13 cellular contexts compared by ENCODE assay signal in genomic region chr17:66451188-66452149, GRCh38.
DNase-seq lines count a peak whose midpoint lies in the region; ATAC-seq and TF ChIP-seq lines count a peak whose summit lies in the region.
"Had no signal": no experiment of that assay in that cellular context is flagged by ENCODE, and none has a peak within 500 bp of the region (broad histone marks: within the 10 kb centered on the region; RNA-seq: fewer than 3 reads in every experiment).

No MANE protein-coding gene starts in this region.

- H3K4me1 ChIP-seq in Peyer's patch: no peaks in the 10 kb centered on the region
- peaks cover 0 to 25% (median 10%) of the 10 kb centered on the region in 4 donors for H3K4me1 ChIP-seq in transverse colon
- H3K4me1 ChIP-seq: testis had no signal

- H3K27ac Mint-ChIP-seq in T-helper 2 cell treated with Interferon-gamma antibody and Interleukin-4, amounts not matched to agents 5 μg/mL and 100 μg/mL, for 36 hours: peak overlapping the region; percentile 43
- H3K27ac Mint-ChIP-seq in activated naive CD4-positive, alpha-beta T cell treated with anti-CD3 and anti-CD28 coated beads, Interleukin-2, amount 50 U/mL, for 72 hours: peak overlapping the region in 1 of 2 donors; percentile 83
- H3K27ac Mint-ChIP-seq in activated CD4-positive, alpha-beta T cell treated with anti-CD3 and anti-CD28 coated beads for 36 hours: no peak overlapping the region
- H3K27ac Mint-ChIP-seq: activated B cell treated with CpG ODN at 0.5 μM for 24 hours had no signal

- TF ChIP-seq CTCF in Peyer's patch (IDR thresholded peaks at IDR 0.05): peak in 3 of 6 experiments; percentile 13 to 37 (median 37)
- TF ChIP-seq CTCF in fibroblast of pulmonary artery (IDR thresholded peaks at IDR 0.05; ENCODE audit: low read length, missing control alignments): peak; percentile 14
- TF ChIP-seq CTCF in transverse colon (IDR thresholded peaks at IDR 0.05): peak in 4 of 5 experiments; percentile 28 to 38 (median 33)

- peaks cover 23% of the 10 kb centered on the region for H3K4me1 Mint-ChIP-seq in T-helper 2 cell treated with Interferon-gamma antibody and Interleukin-4, amounts not matched to agents 5 μg/mL and 100 μg/mL, for 36 hours (ENCODE audit: low read depth)
- peaks cover 47% of the 10 kb centered on the region for H3K4me1 Mint-ChIP-seq in activated CD4-positive, alpha-beta T cell treated with anti-CD3 and anti-CD28 coated beads for 36 hours
- H3K4me1 Mint-ChIP-seq: activated B cell treated with CpG ODN at 0.5 μM for 24 hours had no signal

- in situ Hi-C loops in transverse colon (cut with MboI; ENCODE audit: low pct_ligation_motif_present in 1 of 4, low pct_unique_long_range_greater_than_20kb in 1 of 4, low sequenced_read_pairs in 3 of 4): no loop called here

- TF ChIP-seq EP300 in transverse colon (IDR thresholded peaks at IDR 0.05; ENCODE audit: low read depth): no peak

- POLR2A ChIA-PET in activated CD4-positive, alpha-beta T cell treated with anti-CD3 and anti-CD28 coated beads for 36 hours (lab: Charles Lee): interaction anchor here (0.9 kb wide), 1 partner anchor 141 kb away, joined by 3 read pairs; no protein-coding TSS in a partner anchor

- DNase-seq in T-helper 2 cell treated with Interferon-gamma antibody and Interleukin-4, amounts not matched to agents 5 μg/mL and 100 μg/mL, for 36 hours (ENCODE audit: low spot score): no peak
- no peak for DNase-seq in T-helper 2 cell
- peak in 2 of 3 donors; percentile 52 to 63 for DNase-seq in Peyer's patch
- DNase-seq in fibroblast of pulmonary artery (ENCODE audit: low read depth): no peak
- DNase-seq in transverse colon: peak; percentile 66
- DNase-seq in activated naive CD4-positive, alpha-beta T cell treated with anti-CD3 and anti-CD28 coated beads, Interleukin-2, amount 50 U/mL, for 72 hours (ENCODE audit: low spot score in 2 of 2): no peak
- no peak for DNase-seq in inferior parietal cortex (ENCODE audit: extremely low spot score)
- DNase-seq in activated CD4-positive, alpha-beta T cell treated with anti-CD3 and anti-CD28 coated beads for 36 hours: no peak
- DNase-seq: activated B cell treated with CpG ODN at 0.5 μM for 24 hours; activated naive CD4-positive, alpha-beta T cell treated with Interleukin-2 at 50 U/mL for 16 hours; NCI-H526 treated with DMSO at 0.1 percent for 48 hours; nucleus accumbens; testis had no signal

- H3K4me3 Mint-ChIP-seq in T-helper 2 cell treated with Interferon-gamma antibody and Interleukin-4, amounts not matched to agents 5 μg/mL and 100 μg/mL, for 36 hours: no peak overlapping the region
- no peak overlapping the region for H3K4me3 Mint-ChIP-seq in activated CD4-positive, alpha-beta T cell treated with anti-CD3 and anti-CD28 coated beads for 36 hours
- H3K4me3 Mint-ChIP-seq: activated B cell treated with CpG ODN at 0.5 μM for 24 hours had no signal

- TF ChIP-seq POLR2A in Peyer's patch (IDR thresholded peaks at IDR 0.05) (no peak), transverse colon (IDR thresholded peaks at IDR 0.05) (no peak)

- intact Hi-C loops in transverse colon (cut with DNase I; ENCODE audit: low total_unique reads): no loop called here
- intact Hi-C loops in activated CD4-positive, alpha-beta T cell treated with anti-CD3 and anti-CD28 coated beads for 36 hours (cut with DNase I, micrococcal nuclease): no loop called here

- 65% methylated on average over 8 to 15 of the region's 15 CpGs for whole genome bisulfite sequencing in transverse colon (ENCODE audit: low coverage in 1 of 2), 2 donors

- peaks cover 43% of the 10 kb centered on the region for H3K36me3 Mint-ChIP-seq in T-helper 2 cell treated with Interferon-gamma antibody and Interleukin-4, amounts not matched to agents 5 μg/mL and 100 μg/mL, for 36 hours (ENCODE audit: low read depth)
- peaks cover 8 to 51% of the 10 kb centered on the region in 2 donors for H3K36me3 Mint-ChIP-seq in activated naive CD4-positive, alpha-beta T cell treated with anti-CD3 and anti-CD28 coated beads, Interleukin-2, amount 50 U/mL, for 72 hours
- H3K36me3 Mint-ChIP-seq in activated CD4-positive, alpha-beta T cell treated with anti-CD3 and anti-CD28 coated beads for 36 hours (ENCODE audit: low read depth): peaks cover 35% of the 10 kb centered on the region

- H3K27ac ChIP-seq in Peyer's patch (no peak overlapping the region), transverse colon (no peak overlapping the region)
- H3K27ac ChIP-seq: testis had no signal

- no peaks in the 10 kb centered on the region for H3K27me3 Mint-ChIP-seq in T-helper 2 cell treated with Interferon-gamma antibody and Interleukin-4, amounts not matched to agents 5 μg/mL and 100 μg/mL, for 36 hours (ENCODE audit: low read depth)
- no peaks in the 10 kb centered on the region for H3K27me3 Mint-ChIP-seq in activated CD4-positive, alpha-beta T cell treated with anti-CD3 and anti-CD28 coated beads for 36 hours
- H3K27me3 Mint-ChIP-seq: activated B cell treated with CpG ODN at 0.5 μM for 24 hours had no signal

- no peaks in the 10 kb centered on the region for H3K9me3 ChIP-seq in Peyer's patch
- no peaks in the 10 kb centered on the region for H3K9me3 ChIP-seq in transverse colon
- H3K9me3 ChIP-seq: testis had no signal

- no peaks in the 10 kb centered on the region for H3K36me3 ChIP-seq in Peyer's patch
- H3K36me3 ChIP-seq in transverse colon: no peaks in the 10 kb centered on the region

- H3K9me3 Mint-ChIP-seq in T-helper 2 cell treated with Interferon-gamma antibody and Interleukin-4, amounts not matched to agents 5 μg/mL and 100 μg/mL, for 36 hours: peaks cover 18% of the 10 kb centered on the region
- peaks cover 0 to 21% of the 10 kb centered on the region in 2 donors for H3K9me3 Mint-ChIP-seq in activated naive CD4-positive, alpha-beta T cell treated with anti-CD3 and anti-CD28 coated beads, Interleukin-2, amount 50 U/mL, for 72 hours
- H3K9me3 Mint-ChIP-seq in activated CD4-positive, alpha-beta T cell treated with anti-CD3 and anti-CD28 coated beads for 36 hours (ENCODE audit: low read depth): peaks cover 5% of the 10 kb centered on the region
- H3K9me3 Mint-ChIP-seq: activated B cell treated with CpG ODN at 0.5 μM for 24 hours had no signal

- ATAC-seq in activated naive CD4-positive, alpha-beta T cell treated with anti-CD3 and anti-CD28 coated beads, Interleukin-2, amount 50 U/mL, for 72 hours: no peak
- ATAC-seq in activated CD4-positive, alpha-beta T cell treated with anti-CD3 and anti-CD28 coated beads for 36 hours: no peak

- CTCF ChIA-PET in activated CD4-positive, alpha-beta T cell treated with anti-CD3 and anti-CD28 coated beads for 36 hours (lab: Charles Lee): no interaction called here

- H3K27me3 ChIP-seq in Peyer's patch (no peaks in the 10 kb centered on the region), transverse colon (no peaks in the 10 kb centered on the region)
- H3K27me3 ChIP-seq: testis had no signal

- no peak overlapping the region for H3K4me3 ChIP-seq in Peyer's patch
- H3K4me3 ChIP-seq in fibroblast of pulmonary artery (replicated peaks; ENCODE audit: low read depth, low read length): no peak overlapping the region
- H3K4me3 ChIP-seq in transverse colon: no peak overlapping the region
- H3K4me3 ChIP-seq: testis had no signal

Comparison
In these comparisons a context has a peak if more than half of its experiments do, and no peak if none do; other contexts are left out.
1. DNase-seq: peak in Peyer's patch (2 of 3) and transverse colon (single experiment); none in T-helper 2 cell treated with Interferon-gamma antibody and Interleukin-4, amounts not matched to agents 5 μg/mL and 100 μg/mL, for 36 hours (single experiment), T-helper 2 cell (0 of 5), fibroblast of pulmonary artery (single experiment), activated naive CD4-positive, alpha-beta T cell treated with anti-CD3 and anti-CD28 coated beads, Interleukin-2, amount 50 U/mL, for 72 hours (0 of 2), inferior parietal cortex (single experiment) and activated CD4-positive, alpha-beta T cell treated with anti-CD3 and anti-CD28 coated beads for 36 hours (single experiment).